19 cellular contexts compared by ENCODE assay signal in genomic region chr22:23063539-23064380, GRCh38. TPM values are rescaled to one million over a fixed set of nuclear protein-coding genes. Genes with fewer than 3 reads are reported as not detected.
A peak's percentile ranks its signal among the peaks of the same experiment; 100 is the strongest.
DNase-seq lines count a peak whose midpoint lies in the region; ATAC-seq and TF ChIP-seq lines count a peak whose summit lies in the region.
"Had no signal": no experiment of that assay in that cellular context is flagged by ENCODE, and none has a peak within 500 bp of the region (broad histone marks: within the 10 kb centered on the region; RNA-seq: fewer than 3 reads in every experiment).

No MANE protein-coding gene starts in this region.

- intact Hi-C loops in dorsolateral prefrontal cortex (cut with DNase I), result no loop called here
- intact Hi-C loops in posterior vena cava (cut with DNase I), result no loop called here

- H3K4me3 ChIP-seq in H7 (ENCODE audit: insufficient read depth, low read depth, low read length) (no peak overlapping the region), dorsolateral prefrontal cortex (no peak overlapping the region)
- H3K4me3 ChIP-seq: GM23248, mucosa of descending colon, skin epidermis, transverse colon had no signal

- no peaks in the 10 kb centered on the region for H3K36me3 ChIP-seq in H7 (replicated peaks; ENCODE audit: control insufficient read depth, insufficient read depth, low read length)
- H3K36me3 ChIP-seq: transverse colon had no signal

- no peak for TF ChIP-seq CTCF in dorsolateral prefrontal cortex (IDR thresholded peaks at IDR 0.05 in 54 of 56, conservative IDR thresholded peaks at IDR 0.05 in 2 of 56; ENCODE audit: low read depth in 1 of 56, partially characterized antibody in 56 of 56)

- H3K27me3 ChIP-seq in H7 (ENCODE audit: control insufficient read depth, insufficient read depth, low read length) (peaks cover 5% of the 10 kb centered on the region), dorsolateral prefrontal cortex (no peaks in the 10 kb centered on the region)
- H3K27me3 ChIP-seq: transverse colon had no signal

- ATAC-seq in HG02870 (IDR thresholded peaks at IDR 0.05; ENCODE audit: unreplicated experiment) (no peak), HG02588 (IDR thresholded peaks at IDR 0.05; ENCODE audit: unreplicated experiment) (no peak)
- ATAC-seq: mucosa of descending colon, T-helper 17 cell had no signal

- no peak overlapping the region for H3K27ac ChIP-seq in dorsolateral prefrontal cortex
- H3K27ac ChIP-seq: GM23248, skin epidermis, transverse colon had no signal

- peak; percentile 26 for DNase-seq in activated CD4-positive, CD25-positive, alpha-beta regulatory T cell treated with anti-CD3 and anti-CD28 coated beads, Interleukin-2, amount 50 U/mL, for 72 hours
- DNase-seq in activated CD4-positive, CD25-positive, alpha-beta regulatory T cell (lab: John Stamatoyannopoulos, UW), result no peak
- DNase-seq in H7 (peak; percentile 11), dorsolateral prefrontal cortex (peak in 6 of 10 donors; percentile 5 to 34 (median 18)), posterior vena cava (ENCODE audit: low spot score) (peak; percentile 72), NCI-H187 treated with DMSO at 0.1 percent for 48 hours (lab: John Stamatoyannopoulos, UW) (no peak)
- DNase-seq: 8988T; C1 segment of cervical spinal cord; GM23248; mucosa of descending colon; NCI-H1930; NCI-H446; NK-92 treated with Interleukin-12 subunit alpha and Interleukin-12 subunit beta, amount 100 ng/mL, for 24 hours; Right ventricle myocardium superior; T-helper 17 cell; transverse colon had no signal

RNA-seq across cellular contexts. Expression of gene GNAZ, which starts 6.6 kb away (rescaled TPM):
- total RNA-seq in H7 (2014; rRNA removed; shearing (Covaris generic)), result 18.0 and 24.4 TPM in 2 replicates
- total RNA-seq in dorsolateral prefrontal cortex, result 100 to 1,000 TPM in 10 of 120 experiments, 10 to 100 TPM in 110; 66.2 to 113 (median 85.3) TPM
- 10 to 100 TPM; 34.3 to 37.0 TPM for total RNA-seq in posterior vena cava

Comparison
In these comparisons a context has a peak if more than half of its experiments do, and no peak if none do; other contexts are left out.
1. DNase-seq: peak in activated CD4-positive, CD25-positive, alpha-beta regulatory T cell treated with anti-CD3 and anti-CD28 coated beads, Interleukin-2, amount 50 U/mL, for 72 hours (single experiment), H7 (single experiment), dorsolateral prefrontal cortex (6 of 10) and posterior vena cava (single experiment); none in activated CD4-positive, CD25-positive, alpha-beta regulatory T cell (0 of 4) and NCI-H187 treated with DMSO at 0.1 percent for 48 hours (single experiment).